8 cellular contexts compared by ENCODE assay signal in the genomic region with DNA sequence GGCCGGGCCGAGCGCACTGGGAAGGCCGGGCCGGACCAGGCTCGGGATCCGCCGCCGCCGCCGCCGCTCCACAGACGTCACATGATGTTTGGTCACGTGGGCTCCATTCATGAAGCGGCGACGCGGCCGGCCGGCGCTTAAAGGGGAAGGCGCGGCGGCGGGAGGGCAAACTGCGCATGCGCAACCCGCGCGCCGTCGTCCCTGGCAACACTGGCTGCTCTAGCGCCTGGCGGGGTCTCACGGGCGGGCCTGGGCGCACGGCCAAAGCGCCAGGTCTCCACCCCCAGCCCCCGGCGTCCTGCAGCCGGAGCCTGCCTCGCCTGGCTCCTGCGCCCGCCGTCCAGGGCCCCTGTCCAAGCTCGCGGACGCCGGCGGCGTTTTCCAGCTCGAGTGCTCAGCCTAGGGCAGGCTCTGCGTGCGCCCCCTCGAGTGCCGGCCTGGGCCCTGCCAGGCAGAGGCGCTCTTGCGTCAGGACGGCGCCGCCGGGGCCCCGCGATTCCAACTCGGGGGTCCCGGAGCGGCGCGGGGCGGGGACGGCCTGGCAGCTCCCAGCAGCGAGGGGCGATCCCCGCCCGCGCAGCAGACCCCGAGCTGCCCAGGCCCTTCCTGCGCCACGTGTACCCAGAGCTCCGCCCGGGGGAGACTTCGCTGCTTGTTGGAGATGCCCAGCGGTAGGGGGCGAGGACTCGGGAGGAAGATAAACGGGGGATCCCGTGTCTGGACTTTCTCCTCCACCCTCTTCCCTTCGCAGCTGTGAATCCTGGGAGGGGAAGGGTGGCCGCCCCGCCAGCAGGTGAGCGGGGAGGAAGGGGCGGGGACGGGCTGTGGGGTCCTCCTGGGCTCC. TPM values are rescaled to one million over a fixed set of nuclear protein-coding genes. Genes with fewer than 3 reads are reported as not detected.
DNase-seq lines count a peak whose midpoint lies in the region; ATAC-seq and TF ChIP-seq lines count a peak whose summit lies in the region.

A gene (minus strand): TSS at position 83 of the 844 bp plus-strand sequence. CDS start 4,550 bp downstream, outside the sequence.

- no peaks in the 10 kb centered on the region for H3K9me3 ChIP-seq in right lobe of liver

- 3% methylated on average over 7 of the region's 94 CpGs for WGBS in right lobe of liver (ENCODE audit: insufficient coverage, low coverage, low lambda C conversion rate, missing lambda C conversion rate)

- H3K4me1 ChIP-seq in right lobe of liver: peaks cover 0 to 37% (median 16%) of the 10 kb centered on the region in 4 donors

- ATAC-seq in GM19351 (IDR thresholded peaks at IDR 0.05; ENCODE audit: unreplicated experiment): peak; percentile 59
- peak; percentile 46 for ATAC-seq in HG03571 (IDR thresholded peaks at IDR 0.05; ENCODE audit: unreplicated experiment)
- ATAC-seq in right lobe of liver: peak; percentile 15 to 53 (median 32)

- intact Hi-C loops in right lobe of liver (cut with DNase I): no loop called here

- H3K27me3 ChIP-seq in right lobe of liver: no peaks in the 10 kb centered on the region

- peak within 1 kb of the TSS; percentile 84 to 97 (median 97) for H3K27ac ChIP-seq in right lobe of liver

- DNase-seq in C1 segment of cervical spinal cord (lab: John Stamatoyannopoulos, UW) (peak; percentile 48 to 94 (median 82)), NCI-H774 (lab: John Stamatoyannopoulos, UW) (peak; percentile 97), dermis microvascular lymphatic vessel endothelial cell (ENCODE audit: low read depth in 2 of 2) (peak; percentile 87 to 96), right lobe of liver (peak; percentile 92 to 93 (median 93))
- peak; percentile 77 to 83 for DNase-seq in activated CD4-positive, alpha-beta T cell treated with anti-CD3 and anti-CD28 coated beads, Interleukin-2, amount 50 U/mL, for 4 hours
- DNase-seq in stimulated activated CD4-positive, alpha-beta T cell treated with anti-CD3 and anti-CD28 coated beads, Interleukin-4, amount 100 ng/mL, for 4 hours: peak; percentile 87 to 90

- no peaks in the 10 kb centered on the region for H3K36me3 ChIP-seq in right lobe of liver

- peak in 3 of 4 donors; percentile 9 to 19 (median 15) for TF ChIP-seq CTCF in right lobe of liver (IDR thresholded peaks at IDR 0.05)

- H3K4me3 ChIP-seq in right lobe of liver: peak within 1 kb of the TSS; percentile 69 to 96 (median 86)

- peak; percentile 67 for TF ChIP-seq POLR2A in right lobe of liver (IDR thresholded peaks at IDR 0.05)

RNA-seq across cellular contexts. Expression of the gene that starts here (rescaled TPM):
- 10.4 and 19.0 TPM in 2 replicates for total RNA-seq in dermis microvascular lymphatic vessel endothelial cell
- total RNA-seq in right lobe of liver: 10 to 100 TPM in 2 of 6 experiments, 1 to 10 TPM in 4; 7.4 to 12.9 (median 9.2) TPM

Comparison
In these comparisons a context has a peak if more than half of its experiments do, and no peak if none do; other contexts are left out.
1. Peak in every context shown above with its lines: DNase-seq, ATAC-seq, H3K4me3 ChIP-seq and H3K27ac ChIP-seq.